In the genomic region with DNA sequence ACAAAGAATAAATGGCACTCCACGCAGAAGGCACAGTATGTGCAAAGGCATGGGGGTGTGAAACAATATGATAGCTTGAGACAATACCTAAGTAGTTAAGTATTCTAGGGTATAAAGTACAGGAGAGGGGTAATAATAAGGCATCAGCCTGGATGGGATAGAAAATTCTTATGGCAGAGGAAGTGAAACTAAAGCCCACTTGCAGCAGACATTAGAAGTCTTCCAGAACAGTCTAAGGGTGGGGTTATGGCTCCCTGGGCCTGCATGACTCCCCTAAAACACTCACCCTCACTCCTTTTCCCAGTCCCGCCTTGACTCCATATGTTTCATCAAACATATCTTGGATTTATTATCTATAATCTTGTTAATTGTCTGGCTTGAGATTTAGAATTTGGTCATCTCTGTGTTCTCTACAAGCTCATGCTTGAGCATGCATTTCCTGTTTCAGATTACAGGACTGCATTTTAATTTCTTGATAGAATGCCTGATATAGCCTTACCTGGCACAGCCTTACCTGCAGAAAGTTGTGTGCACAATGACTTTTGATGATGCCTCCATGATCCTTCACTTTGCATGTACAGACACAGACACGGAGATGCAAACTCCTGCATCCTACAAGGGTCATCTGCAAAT, we compare ENCODE assay signal across 1 cellular context.
TF ChIP-seq lines count a peak whose summit lies in the region.

No MANE protein-coding gene starts in this region.

TF ChIP-seq in HepG2, 621 proteins besides CTCF, POLR2A, EP300 and RAD21:
- TF ChIP-seq ZNF24 (IDR thresholded peaks at IDR 0.05) (no peak), NFAT5 (CRISPR knock-in tag; IDR thresholded peaks at IDR 0.05) (no peak), NR1H2 (CRISPR knock-in tag; IDR thresholded peaks at IDR 0.05; ENCODE audit: borderline replicate concordance, low read depth) (no peak), TCF7L2 (IDR thresholded peaks at IDR 0.05; ENCODE audit: low read depth, low read length) (no peak), TBP (CRISPR knock-in tag; IDR thresholded peaks at IDR 0.05) (no peak), DBP (CRISPR knock-in tag; IDR thresholded peaks at IDR 0.05; ENCODE audit: not compliant biosample characterization) (no peak), ZNF839 (CRISPR knock-in tag; IDR thresholded peaks at IDR 0.05; ENCODE audit: borderline replicate concordance) (no peak), ZNF570 (CRISPR knock-in tag; IDR thresholded peaks at IDR 0.05; ENCODE audit: borderline replicate concordance) (no peak), ZNF704 (CRISPR knock-in tag; IDR thresholded peaks at IDR 0.05; ENCODE audit: borderline replicate concordance) (no peak), ATF7-NPFF (CRISPR knock-in tag; IDR thresholded peaks at IDR 0.05; ENCODE audit: low read depth) (no peak)
